Comparison of ENCODE assay signal across 8 cellular contexts in the genomic region with DNA sequence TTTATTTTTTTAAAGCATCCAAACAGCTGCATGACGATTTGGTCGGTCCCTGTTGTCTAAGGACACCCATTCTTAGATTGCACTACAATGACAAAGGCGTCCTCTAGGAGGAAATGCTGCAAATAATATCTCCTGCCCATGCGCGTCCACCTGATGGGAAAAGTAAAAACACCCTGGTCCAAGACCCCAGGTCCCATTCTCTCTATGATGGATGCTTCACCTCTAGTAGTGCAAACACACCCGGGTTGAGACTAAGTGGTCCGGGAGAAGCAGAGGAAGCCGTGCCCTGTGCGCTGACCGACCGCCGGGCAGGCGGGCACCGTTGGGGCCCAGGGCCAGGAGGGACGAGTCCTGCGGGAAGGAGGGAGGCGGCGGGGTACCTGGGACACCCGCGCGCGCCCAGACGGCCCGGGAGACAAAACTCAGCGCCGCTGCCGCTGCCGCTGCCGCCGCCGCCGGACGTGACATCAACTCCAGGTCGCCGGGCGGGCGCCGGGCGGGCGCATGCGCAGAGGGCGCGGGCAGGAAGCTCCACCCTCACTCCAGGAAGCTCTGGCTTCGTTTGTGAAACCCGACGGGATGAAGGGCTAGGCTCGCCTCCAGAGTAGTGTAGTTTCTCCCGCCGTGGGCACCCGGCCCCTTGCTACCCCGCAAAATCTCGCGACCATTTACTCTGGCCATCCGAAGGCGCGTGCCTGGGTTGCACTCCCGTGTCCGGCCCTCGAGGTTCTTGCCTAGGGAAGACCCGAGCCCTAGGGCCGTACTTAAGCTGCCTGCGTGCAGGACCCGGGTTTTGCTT. TPM values are rescaled to one million over a fixed set of nuclear protein-coding genes. Genes with fewer than 3 reads are reported as not detected.
DNase-seq lines count a peak whose midpoint lies in the region; ATAC-seq lines count a peak whose summit lies in the region.

A gene (minus strand): TSS at position 462 of the 799 bp plus-strand sequence. CDS start 1,639 bp downstream, outside the sequence.

- no peaks in the 10 kb centered on the region for H3K9me3 ChIP-seq in right cardiac atrium (ENCODE audit: control insufficient read depth, low read length)
- no peaks in the 10 kb centered on the region for H3K9me3 ChIP-seq in aorta (ENCODE audit: control insufficient read depth, low read length)

- no peaks in the 10 kb centered on the region for H3K36me3 ChIP-seq in rectal smooth muscle tissue (ENCODE audit: control insufficient read depth, insufficient read depth, low read length)
- H3K36me3 ChIP-seq in aorta (ENCODE audit: control insufficient read depth in 1 of 2, insufficient read depth in 2 of 2, low read length in 1 of 2), result no peaks in the 10 kb centered on the region

- H3K4me3 ChIP-seq in right cardiac atrium (ENCODE audit: low read length) (peak within 1 kb of the TSS; percentile 67), rectal smooth muscle tissue (ENCODE audit: low read length) (peak within 1 kb of the TSS; percentile 97), aorta (ENCODE audit: low read length in 2 of 2) (peak within 1 kb of the TSS; percentile 82 to 92)

- H3K4me1 ChIP-seq in right cardiac atrium (ENCODE audit: control insufficient read depth, insufficient read depth, low read length) (no peaks in the 10 kb centered on the region), rectal smooth muscle tissue (ENCODE audit: control insufficient read depth, insufficient read depth, low read length) (peaks cover 5% of the 10 kb centered on the region), aorta (ENCODE audit: control insufficient read depth in 1 of 2, insufficient read depth in 2 of 2, low read length in 2 of 2) (no peaks in the 10 kb centered on the region)

- WGBS in right cardiac atrium, result under 1% methylated on average over 63 of the region's 63 CpGs
- WGBS in aorta, 2 donors, result 0% methylated on average over 59 to 63 of the region's 63 CpGs

- intact Hi-C loops in T-helper 2 cell treated with Interferon-gamma antibody and Interleukin-4, amounts not matched to agents 100 ng/mL and 5 ng/mL, for 36 hours (cut with micrococcal nuclease), result loop anchor here (1.0 to 2.0 kb wide), 6 partner anchors 25 to 417 kb away; a partner anchor contains a TSS
- intact Hi-C loops in right cardiac atrium (cut with DNase I) (loop anchor here in 1 of 4 donors (10.0 kb wide), 1 partner anchor 413 kb away; no protein-coding TSS in a partner anchor), aorta (cut with DNase I) (loop anchor here in 1 of 2 donors (2.0 to 5.0 kb wide), 3 partner anchors 96 to 417 kb away; no protein-coding TSS in a partner anchor)

- no peaks in the 10 kb centered on the region for H3K27me3 ChIP-seq in right cardiac atrium (ENCODE audit: control insufficient read depth, insufficient read depth)
- H3K27me3 ChIP-seq in rectal smooth muscle tissue (ENCODE audit: control insufficient read depth, insufficient read depth, low read length), result no peaks in the 10 kb centered on the region
- no peaks in the 10 kb centered on the region for H3K27me3 ChIP-seq in aorta (ENCODE audit: control insufficient read depth in 1 of 2, insufficient read depth in 2 of 2, low read length in 1 of 2)

- H3K27ac ChIP-seq in right cardiac atrium (ENCODE audit: low read length), result peak within 1 kb of the TSS; percentile 77
- H3K27ac ChIP-seq in rectal smooth muscle tissue (ENCODE audit: low read depth, low read length), result peak within 1 kb of the TSS; percentile 86
- peak within 1 kb of the TSS; percentile 23 to 89 for H3K27ac ChIP-seq in aorta (ENCODE audit: low read depth in 1 of 2, low read length in 2 of 2)

- DNase-seq in NCI-H187 (lab: John Stamatoyannopoulos, UW), result peak; percentile 89 to 91
- DNase-seq in anterior cingulate cortex (lab: John Stamatoyannopoulos, UW), result peak in 57 of 58 donors; percentile 58 to 95 (median 87)
- DNase-seq in right cardiac atrium, result peak; percentile 93 to 98 (median 96)
- DNase-seq in aorta, result peak; percentile 96 to 97

- ATAC-seq in GM18502 (IDR thresholded peaks at IDR 0.05; ENCODE audit: poor library complexity, unreplicated experiment), result peak; percentile 82
- peak; percentile 82 for ATAC-seq in HG02938 (IDR thresholded peaks at IDR 0.05; ENCODE audit: unreplicated experiment)
- ATAC-seq in right cardiac atrium, result peak; percentile 96 to 97
- ATAC-seq in aorta (ENCODE audit: low FRiP score), result peak; percentile 97

- H3K9ac ChIP-seq in rectal smooth muscle tissue (ENCODE audit: low read length), result peak within 1 kb of the TSS; percentile 96

RNA-seq across cellular contexts. Expression of the gene that starts here (rescaled TPM):
- 22.1 and 22.3 TPM in 2 replicates for total RNA-seq in T-helper 2 cell treated with Interferon-gamma antibody and Interleukin-4, amounts not matched to agents 100 ng/mL and 5 ng/mL, for 36 hours
- total RNA-seq in right cardiac atrium (10 to 100 TPM; 21.0 to 41.8 (median 24.2) TPM), aorta (10 to 100 TPM in 1 of 2 donors, 1 to 10 TPM in 1; 9.9 to 11.6 TPM)
- polyA plus RNA-seq in right cardiac atrium (31.8 TPM), aorta (1 to 10 TPM; 6.0 to 8.8 TPM)

Comparison
In these comparisons a context has a peak if more than half of its experiments do, and no peak if none do; other contexts are left out.
1. Peak in every context shown above with its lines: DNase-seq, ATAC-seq, H3K4me3 ChIP-seq and H3K27ac ChIP-seq.